23 cellular contexts compared by ENCODE assay signal in genomic region chr12:130924946-130925345, GRCh38. TPM values are rescaled to one million over a fixed set of nuclear protein-coding genes. Genes with fewer than 3 reads are reported as not detected.
DNase-seq lines count a peak whose midpoint lies in the region; ATAC-seq and TF ChIP-seq lines count a peak whose summit lies in the region.
"Had no signal": no experiment of that assay in that cellular context is flagged by ENCODE, and none has a peak within 500 bp of the region (broad histone marks: within the 10 kb centered on the region; RNA-seq: fewer than 3 reads in every experiment).

No MANE protein-coding gene starts in this region.

- WGBS in esophagus muscularis mucosa: 90% methylated on average over 12 of the region's 19 CpGs
- WGBS in urinary bladder: 85% methylated on average over 19 of the region's 19 CpGs

- H3K4me2 ChIP-seq in GM23338: no peak overlapping the region
- H3K4me2 ChIP-seq: A549 had no signal

- 0 out of 2 replicates have a peak overlapping the region, but pooled peaks have one; percentile 23 for H2AFZ ChIP-seq in GM23338

- H3K27me3 ChIP-seq in GM23338 (ENCODE audit: insufficient read depth) (no peaks in the 10 kb centered on the region), esophagus muscularis mucosa (peaks cover 0 to 3% (median 1%) of the 10 kb centered on the region in 4 donors)

- H3K4me3 ChIP-seq in GM23338 (no peak overlapping the region), esophagus muscularis mucosa (no peak overlapping the region), urinary bladder (ENCODE audit: low read depth, low read length) (no peak overlapping the region)
- H3K4me3 ChIP-seq: A549, GM12878 had no signal

- H3K9me3 ChIP-seq in esophagus muscularis mucosa: peaks cover 0 to 5% (median 0%) of the 10 kb centered on the region in 4 donors

- H3K4me1 ChIP-seq in GM23338 (ENCODE audit: insufficient read depth) (no peaks in the 10 kb centered on the region), esophagus muscularis mucosa (peaks cover 0 to 16% (median 12%) of the 10 kb centered on the region in 4 donors), urinary bladder (ENCODE audit: insufficient read depth) (no peaks in the 10 kb centered on the region)

- no peak overlapping the region for H3K4me3 Mint-ChIP-seq in GM23338
- H3K4me3 Mint-ChIP-seq in nephron: no peak overlapping the region
- H3K4me3 Mint-ChIP-seq in activated naive CD8-positive, alpha-beta T cell treated with anti-CD3 and anti-CD28 coated beads for 36 hours: no peak overlapping the region
- H3K4me3 Mint-ChIP-seq: CD8-positive, alpha-beta memory T cell had no signal

- ATAC-seq in GM23338 (no peak), GM19397 (IDR thresholded peaks at IDR 0.05; ENCODE audit: unreplicated experiment) (no peak)
- ATAC-seq: A549, GM12878 had no signal

- no peaks in the 10 kb centered on the region for H4K20me1 ChIP-seq in GM23338 (replicated peaks; ENCODE audit: insufficient read depth)

- H3K36me3 Mint-ChIP-seq in GM23338 (ENCODE audit: low read depth) (no peaks in the 10 kb centered on the region; the same call in 2 of the 3 replicates), nephron (ENCODE audit: low read depth) (no peaks in the 10 kb centered on the region)
- no peaks in the 10 kb centered on the region for H3K36me3 Mint-ChIP-seq in activated naive CD8-positive, alpha-beta T cell treated with anti-CD3 and anti-CD28 coated beads for 36 hours
- H3K36me3 Mint-ChIP-seq: CD8-positive, alpha-beta memory T cell had no signal

- no peaks in the 10 kb centered on the region for H3F3A ChIP-seq in GM23338 (replicated peaks; ENCODE audit: low read depth)

- intact Hi-C loops in esophagus muscularis mucosa (cut with DNase I): no loop called here

- TF ChIP-seq CTCF in GM23338 (conservative IDR thresholded peaks at IDR 0.05; ENCODE audit: low read depth in 2 of 2): no peak
- TF ChIP-seq CTCF in esophagus muscularis mucosa (IDR thresholded peaks at IDR 0.05): no peak
- TF ChIP-seq CTCF in nephron (IDR thresholded peaks at IDR 0.05; ENCODE audit: unreplicated experiment in 3 of 3): no peak

- no peak for TF ChIP-seq POLR2A in esophagus muscularis mucosa (IDR thresholded peaks at IDR 0.05; ENCODE audit: low read depth)
- no peak for TF ChIP-seq POLR2A in erythroblast (IDR thresholded peaks at IDR 0.05; ENCODE audit: low read length)

- DNase-seq in GM23338 (ENCODE audit: low spot score) (no peak), esophagus muscularis mucosa (ENCODE audit: extremely low spot score) (no peak), erythroblast (lab: John Stamatoyannopoulos, UW) (no peak)
- DNase-seq in activated naive CD8-positive, alpha-beta T cell treated with anti-CD3 and anti-CD28 coated beads for 36 hours: no peak
- DNase-seq: CD8-positive, alpha-beta memory T cell; DMS53; EL; MM.1S; NCI-H1092; NCI-H146; NCI-H2029 treated with DMSO at 0.1 percent for 48 hours; NCI-H2171 treated with DMSO at 0.1 percent for 48 hours; NCI-H446; NCI-H69; NK-92 treated with Interleukin-12 subunit alpha and Interleukin-12 subunit beta, amount 100 ng/mL, for 24 hours; OCI-M1; SHP77 had no signal

- H3K9me2 ChIP-seq in GM23338 (ENCODE audit: insufficient read depth): no peaks in the 10 kb centered on the region

- peaks cover 2% of the 10 kb centered on the region for H3K27me3 Mint-ChIP-seq in GM23338 (ENCODE audit: insufficient read depth, low read depth, poor library complexity)
- peaks cover 5% of the 10 kb centered on the region for H3K27me3 Mint-ChIP-seq in nephron (ENCODE audit: low read depth)
- peaks cover 37% of the 10 kb centered on the region for H3K27me3 Mint-ChIP-seq in activated naive CD8-positive, alpha-beta T cell treated with anti-CD3 and anti-CD28 coated beads for 36 hours

- H3K9me3 Mint-ChIP-seq in GM23338 (no peaks in the 10 kb centered on the region), nephron (peaks cover 2% of the 10 kb centered on the region)
- no peaks in the 10 kb centered on the region for H3K9me3 Mint-ChIP-seq in activated naive CD8-positive, alpha-beta T cell treated with anti-CD3 and anti-CD28 coated beads for 36 hours

- H3K36me3 ChIP-seq in GM23338 (ENCODE audit: insufficient read depth): no peaks in the 10 kb centered on the region
- H3K36me3 ChIP-seq in esophagus muscularis mucosa: no peaks in the 10 kb centered on the region
- no peaks in the 10 kb centered on the region for H3K36me3 ChIP-seq in urinary bladder (ENCODE audit: insufficient read depth)

- H3K79me2 ChIP-seq in GM23338 (replicated peaks; ENCODE audit: insufficient read depth): no peaks in the 10 kb centered on the region

- H3K27ac ChIP-seq in GM23338 (ENCODE audit: low read depth) (no peak overlapping the region), esophagus muscularis mucosa (replicated peaks in 1 of 4) (peak overlapping the region in 3 of 4 donors; percentile 30 to 60 (median 51)), urinary bladder (ENCODE audit: low read depth) (peak overlapping the region; percentile 53)
- H3K27ac ChIP-seq: A549 had no signal

- H3K27ac Mint-ChIP-seq in GM23338: no peak overlapping the region
- H3K27ac Mint-ChIP-seq in nephron: peak overlapping the region in 2 of 3 experiments; percentile 55 to 69
- no peak overlapping the region for H3K27ac Mint-ChIP-seq in activated naive CD8-positive, alpha-beta T cell treated with anti-CD3 and anti-CD28 coated beads for 36 hours
- H3K27ac Mint-ChIP-seq: CD8-positive, alpha-beta memory T cell had no signal

- no peak for TF ChIP-seq EP300 in esophagus muscularis mucosa (IDR thresholded peaks at IDR 0.05)

- H3K4me1 Mint-ChIP-seq in GM23338: no peaks in the 10 kb centered on the region
- H3K4me1 Mint-ChIP-seq in nephron: peaks cover 44% of the 10 kb centered on the region
- H3K4me1 Mint-ChIP-seq in activated naive CD8-positive, alpha-beta T cell treated with anti-CD3 and anti-CD28 coated beads for 36 hours: no peaks in the 10 kb centered on the region
- H3K4me1 Mint-ChIP-seq: CD8-positive, alpha-beta memory T cell had no signal

TF ChIP-seq in GM23338, 12 proteins besides CTCF, POLR2A, EP300 and RAD21 (continues in another document):
- TF ChIP-seq ETS1 (IDR thresholded peaks at IDR 0.05): no peak
- TF ChIP-seq REST (IDR thresholded peaks at IDR 0.05; ENCODE audit: unreplicated experiment): no peak
- TF ChIP-seq STAT1 (IDR thresholded peaks at IDR 0.05; ENCODE audit: unreplicated experiment): no peak
- no peak for TF ChIP-seq CREB1 (CRISPR knock-in tag; IDR thresholded peaks at IDR 0.05; ENCODE audit: low read depth)
- no peak for TF ChIP-seq EZH2 (IDR thresholded peaks at IDR 0.05; ENCODE audit: low read depth, unreplicated experiment)
- TF ChIP-seq POLR2AphosphoS5 (IDR thresholded peaks at IDR 0.05; ENCODE audit: low read depth): no peak
- no peak for TF ChIP-seq NANOG (IDR thresholded peaks at IDR 0.05; ENCODE audit: borderline replicate concordance)
- no peak for TF ChIP-seq JUNB (IDR thresholded peaks at IDR 0.05; ENCODE audit: unreplicated experiment)
- no peak for TF ChIP-seq ZNF331 (CRISPR knock-in tag; IDR thresholded peaks at IDR 0.05; ENCODE audit: low read depth)

RNA-seq across cellular contexts. Expression of gene ADGRD1, which starts 28.8 kb away (rescaled TPM):
- 0.08 and 1.4 TPM in 2 replicates for total RNA-seq in GM23338 (2014; rRNA removed; shearing (Covaris generic))
- polyA plus RNA-seq in GM23338 (2016; fragmentation: Nextera tagmentation; extraction: Ambion mirVana) (0.75 TPM in 1 of 2 replicates, not detected in the other), urinary bladder (62.3 TPM)
- total RNA-seq in esophagus muscularis mucosa (10 to 100 TPM; 28.2 to 52.4 (median 41.8) TPM), urinary bladder (60.1 TPM)
- total RNA-seq in activated naive CD8-positive, alpha-beta T cell treated with anti-CD3 and anti-CD28 coated beads for 36 hours: under 1 TPM in 1 of 2 experiments, not detected in 1; 0.38 TPM
- total RNA-seq: LHCN-M2 had no signal
- polyA plus RNA-seq: CD8-positive, alpha-beta memory T cell had no signal

RNA-seq across cellular contexts. Expression of gene RAN, which starts 53.1 kb away (rescaled TPM):
- 855 and 976 TPM in 2 replicates for total RNA-seq in GM23338 (2014; rRNA removed; shearing (Covaris generic))
- polyA plus RNA-seq in GM23338 (2016; fragmentation: Nextera tagmentation; extraction: Ambion mirVana) (2,114 and 2,289 TPM in 2 replicates), urinary bladder (314 TPM)
- total RNA-seq in esophagus muscularis mucosa (100 to 1,000 TPM; 157 to 211 (median 197) TPM), urinary bladder (251 TPM)
- 1,000 to 10,000 TPM; 2,531 to 2,575 TPM for total RNA-seq in activated naive CD8-positive, alpha-beta T cell treated with anti-CD3 and anti-CD28 coated beads for 36 hours

Comparison
In these comparisons a context has a peak if more than half of its experiments do, and no peak if none do; other contexts are left out.
1. H3K27ac Mint-ChIP-seq: peak in nephron (2 of 3); none in GM23338 (single experiment) and activated naive CD8-positive, alpha-beta T cell treated with anti-CD3 and anti-CD28 coated beads for 36 hours (single experiment).
2. RNA of gene ADGRD1, which starts 28.8 kb away (total RNA-seq): 60.1 TPM in urinary bladder (single experiment) and 28.2 to 52.4 TPM in esophagus muscularis mucosa; 0.08 to 1.4 TPM in GM23338 and 0.38 TPM in activated naive CD8-positive, alpha-beta T cell treated with anti-CD3 and anti-CD28 coated beads for 36 hours; every median in the first group is over 10 times any median in the second.